ENCODE assay signal across 2 cellular contexts in genomic region chr7:121390109-121390508, GRCh38.
TF ChIP-seq lines count a peak whose summit lies in the region.

No MANE protein-coding gene starts in this region.

TF ChIP-seq in HCT116, 20 proteins besides CTCF, POLR2A, EP300 and RAD21:
- no peak for TF ChIP-seq POLR2AphosphoS5 (IDR thresholded peaks at IDR 0.05; ENCODE audit: low read depth, low read length)
- TF ChIP-seq FOSL1 (IDR thresholded peaks at IDR 0.05; ENCODE audit: low read depth): no peak
- no peak for TF ChIP-seq SP1 (IDR thresholded peaks at IDR 0.05; ENCODE audit: low read depth)
- TF ChIP-seq SIN3A (IDR thresholded peaks at IDR 0.05; ENCODE audit: low read depth): no peak; the same call in 1 of the 2 replicates
- no peak for TF ChIP-seq ATF3 (IDR thresholded peaks at IDR 0.05)
- TF ChIP-seq ZBTB33 (IDR thresholded peaks at IDR 0.05; ENCODE audit: extremely low read depth, insufficient replicate concordance, low read length): no peak
- TF ChIP-seq YY1 (IDR thresholded peaks at IDR 0.05; ENCODE audit: extremely low read depth, insufficient replicate concordance, low read depth, low read length): no peak
- no peak for TF ChIP-seq EGR1 (IDR thresholded peaks at IDR 0.05; ENCODE audit: low read depth)
- no peak for TF ChIP-seq MAX (IDR thresholded peaks at IDR 0.05)
- no peak for TF ChIP-seq ZFX (IDR thresholded peaks at IDR 0.05)
- TF ChIP-seq EZH2 (IDR thresholded peaks at IDR 0.05): no peak
- TF ChIP-seq CBX3 (IDR thresholded peaks at IDR 0.05; ENCODE audit: low read depth): no peak
- TF ChIP-seq REST (IDR thresholded peaks at IDR 0.05; ENCODE audit: low read depth): no peak

TF ChIP-seq in K562, 482 proteins besides CTCF, POLR2A, EP300 and RAD21:
- TF ChIP-seq PTTG1 (tag; IDR thresholded peaks at IDR 0.05; ENCODE audit: low read depth) (peak; percentile 28; the same call in 1 of the 2 replicates), ZNF57 (CRISPR knock-in tag; IDR thresholded peaks at IDR 0.05) (no peak), ZNF696 (CRISPR knock-in tag; conservative IDR thresholded peaks at IDR 0.05) (no peak), CTCFL (IDR thresholded peaks at IDR 0.05; ENCODE audit: borderline replicate concordance, insufficient read depth, low read depth, low read length, poor library complexity, severe bottlenecking) (no peak), NUFIP1 (IDR thresholded peaks at IDR 0.05; ENCODE audit: partially characterized antibody) (no peak), E2F6 (IDR thresholded peaks at IDR 0.05; ENCODE audit: borderline replicate concordance in 1 of 2, extremely low read depth in 1 of 2, insufficient read depth in 1 of 2, insufficient read length in 1 of 2, low read depth in 1 of 2, low read length in 1 of 2, poor library complexity in 1 of 2, severe bottlenecking in 1 of 2) (no peak), TCF3 (CRISPR knock-in tag; IDR thresholded peaks at IDR 0.05) (no peak), ZNF76 (CRISPR knock-in tag; IDR thresholded peaks at IDR 0.05; ENCODE audit: borderline replicate concordance) (no peak), TAF7 (tag; IDR thresholded peaks at IDR 0.05) (no peak), ELF4 (CRISPR knock-in tag; IDR thresholded peaks at IDR 0.05) (no peak), MYNN (IDR thresholded peaks at IDR 0.05) (no peak), MYNN (CRISPR knock-in tag; IDR thresholded peaks at IDR 0.05) (no peak), HES1 (IDR thresholded peaks at IDR 0.05; ENCODE audit: low read depth) (no peak), MEF2D (tag; conservative IDR thresholded peaks at IDR 0.05; ENCODE audit: low read depth) (0 out of 2 replicates have a peak, but pooled peaks have one; percentile 21), CSDE1 (IDR thresholded peaks at IDR 0.05) (no peak), NR2C1 (IDR thresholded peaks at IDR 0.05) (no peak), NR2C1 (tag; IDR thresholded peaks at IDR 0.05) (no peak), ZNF347 (CRISPR knock-in tag; IDR thresholded peaks at IDR 0.05; ENCODE audit: low read depth) (no peak), CBX1 (IDR thresholded peaks at IDR 0.05; ENCODE audit: low read depth) (no peak), SUPT5H (IDR thresholded peaks at IDR 0.05) (no peak), NR3C1 (CRISPR knock-in tag; IDR thresholded peaks at IDR 0.05) (no peak), POLR2H (tag; IDR thresholded peaks at IDR 0.05; ENCODE audit: low read depth) (no peak), ID3 (CRISPR knock-in tag; IDR thresholded peaks at IDR 0.05) (no peak), ID3 (tag; IDR thresholded peaks at IDR 0.05) (no peak), ZNF592 (IDR thresholded peaks at IDR 0.05) (peak; percentile 52; the same call in 1 of the 2 replicates), PTRF (tag; IDR thresholded peaks at IDR 0.05) (no peak)
